ENCODE assay signal across 13 cellular contexts in the genomic region with DNA sequence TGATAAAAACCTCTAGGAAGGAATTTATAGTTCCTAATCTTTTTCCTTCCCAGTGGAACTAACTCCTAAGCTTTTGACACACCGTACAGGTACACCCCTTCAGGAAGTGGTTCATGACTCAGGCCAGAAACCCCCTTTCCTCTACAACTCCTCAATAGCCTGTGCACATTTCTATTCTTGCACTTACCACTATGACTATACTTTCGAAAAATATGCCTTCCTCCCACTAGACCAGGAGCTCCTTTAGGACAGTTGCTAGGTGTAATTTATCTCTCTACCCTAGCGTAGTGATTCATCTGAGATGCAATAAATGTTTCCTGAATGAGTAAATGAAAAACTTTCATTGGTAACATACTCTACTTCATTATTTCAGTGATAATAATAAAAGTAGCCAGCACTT. TPM values are rescaled to one million over a fixed set of nuclear protein-coding genes. Genes with fewer than 3 reads are reported as not detected.
DNase-seq lines count a peak whose midpoint lies in the region; ATAC-seq, FAIRE-seq and TF ChIP-seq lines count a peak whose summit lies in the region.
"Had no signal": no experiment of that assay in that cellular context is flagged by ENCODE, and none has a peak within 500 bp of the region (broad histone marks: within the 10 kb centered on the region; RNA-seq: fewer than 3 reads in every experiment).

No MANE protein-coding gene starts in this region.

- H3K4me3 ChIP-seq in fibroblast of the aortic adventitia (ENCODE audit: low read depth, low read length), result no peak overlapping the region
- H3K4me3 ChIP-seq: SK-N-MC had no signal

- no peak for FAIRE-seq in D721Med (lab: Jason Lieb, UNC)
- FAIRE-seq: G401.6 had no signal

- no peaks in the 10 kb centered on the region for H3K9me3 Mint-ChIP-seq in osteocyte (ENCODE audit: unreplicated experiment)
- H3K9me3 Mint-ChIP-seq: activated naive CD4-positive, alpha-beta T cell treated with anti-CD3 and anti-CD28 coated beads, Interleukin-2, amount 50 U/mL, for 24 hours; memory B cell had no signal

- no peaks in the 10 kb centered on the region for H3K4me1 Mint-ChIP-seq in osteocyte (ENCODE audit: unreplicated experiment)
- H3K4me1 Mint-ChIP-seq: memory B cell had no signal

- TF ChIP-seq CTCF in GM10266 (IDR thresholded peaks at IDR 0.05; ENCODE audit: control insufficient read depth, insufficient read depth, low read depth, missing control alignments) (no peak), fibroblast of the aortic adventitia (IDR thresholded peaks at IDR 0.05; ENCODE audit: insufficient read depth, low read length) (no peak), osteocyte (IDR thresholded peaks at IDR 0.05) (no peak), D721Med (IDR thresholded peaks at IDR 0.05; ENCODE audit: insufficient read depth, missing control alignments) (no peak)

- H3K36me3 Mint-ChIP-seq in osteocyte (ENCODE audit: unreplicated experiment), result no peaks in the 10 kb centered on the region
- H3K36me3 Mint-ChIP-seq: activated naive CD4-positive, alpha-beta T cell treated with anti-CD3 and anti-CD28 coated beads, Interleukin-2, amount 50 U/mL, for 24 hours; memory B cell had no signal

- H3K27me3 Mint-ChIP-seq in osteocyte (ENCODE audit: unreplicated experiment), result peaks cover 55% of the 10 kb centered on the region
- H3K27me3 Mint-ChIP-seq: activated naive CD4-positive, alpha-beta T cell treated with anti-CD3 and anti-CD28 coated beads, Interleukin-2, amount 50 U/mL, for 24 hours had no signal

- H3K4me3 Mint-ChIP-seq in osteocyte (ENCODE audit: unreplicated experiment), result no peak overlapping the region
- H3K4me3 Mint-ChIP-seq: activated naive CD4-positive, alpha-beta T cell treated with anti-CD3 and anti-CD28 coated beads, Interleukin-2, amount 50 U/mL, for 24 hours; memory B cell had no signal

- no peak overlapping the region for H3K27ac Mint-ChIP-seq in osteocyte (ENCODE audit: unreplicated experiment)
- H3K27ac Mint-ChIP-seq: activated naive CD4-positive, alpha-beta T cell treated with anti-CD3 and anti-CD28 coated beads, Interleukin-2, amount 50 U/mL, for 24 hours; memory B cell had no signal

- DNase-seq in GM10266 (ENCODE audit: extremely low spot score) (peak; percentile 62), GM19240 (ENCODE audit: insufficient read length, low spot score) (peak; percentile 17), fibroblast of the aortic adventitia (ENCODE audit: low read depth) (peak; percentile 45), osteocyte (ENCODE audit: extremely low spot score, unreplicated experiment) (no peak), anterior cingulate cortex (lab: John Stamatoyannopoulos, UW) (no peak), D721Med (ENCODE audit: insufficient read length, low spot score) (no peak)
- DNase-seq: NCI-H1417 had no signal

- ATAC-seq in HG03460 (IDR thresholded peaks at IDR 0.05; ENCODE audit: unreplicated experiment) (peak; percentile 63), HG03135 (IDR thresholded peaks at IDR 0.05; ENCODE audit: unreplicated experiment) (no peak)

RNA-seq across cellular contexts. Expression of a gene that starts 14.5 kb away (rescaled TPM):
- total RNA-seq in fibroblast of the aortic adventitia (ENCODE audit: low replicate concordance), result 3.4 and 10.0 TPM in 2 replicates
- 2.3 and 3.0 TPM in 2 replicates for total RNA-seq in osteocyte

Comparison
In these comparisons a context has a peak if more than half of its experiments do, and no peak if none do; other contexts are left out.
1. DNase-seq: peak in GM10266 (single experiment), GM19240 (single experiment) and fibroblast of the aortic adventitia (single experiment); none in osteocyte (single experiment), anterior cingulate cortex (0 of 58) and D721Med (single experiment).